In genomic region chr15:93476491-93477176, GRCh38 we compare ENCODE assay signal across 21 cellular contexts.
DNase-seq lines count a peak whose midpoint lies in the region; ATAC-seq, FAIRE-seq and TF ChIP-seq lines count a peak whose summit lies in the region.
"Had no signal": no experiment of that assay in that cellular context is flagged by ENCODE, and none has a peak within 500 bp of the region (broad histone marks: within the 10 kb centered on the region; RNA-seq: fewer than 3 reads in every experiment).

No MANE protein-coding gene starts in this region.

- DNase-seq in WTC11 (ENCODE audit: low spot score) (no peak), H1 (ENCODE audit: low read depth in 1 of 2, low spot score in 2 of 2) (peak in 1 of 2 experiments; percentile 51), foreskin keratinocyte (peak; percentile 44 to 70), neural progenitor cell (ENCODE audit: low spot score) (no peak), NOMO-1 (lab: John Stamatoyannopoulos, UW; ENCODE audit: unreplicated experiment in 2 of 2) (no peak), T-cell (no peak), islet precursor cell (no peak)
- DNase-seq: COR-L47, GF-D8, KBM-7, NCI-H1048, NCI-H146, NCI-H2081 treated with DMSO at 0.1 percent for 48 hours, NCI-H510A, NCI-H774, PC-3 had no signal

- no peak overlapping the region; the same call in 1 of the 2 replicates for H3K18ac ChIP-seq in H1 (ENCODE audit: extremely low read depth, low read length)

- H3K56ac ChIP-seq in H1 (replicated peaks; ENCODE audit: insufficient read length, low read depth, low read length) = peak overlapping the region; percentile 17

- H3K36me3 ChIP-seq in H1 (ENCODE audit: control insufficient read depth in 2 of 4, insufficient read depth in 4 of 4, low read length in 3 of 4) (no peaks in the 10 kb centered on the region), neural progenitor cell (no peaks in the 10 kb centered on the region)

- no peak overlapping the region for H2AK5ac ChIP-seq in H1 (ENCODE audit: low read depth, low read length)

- H3K27me3 ChIP-seq in H1 (replicated peaks in 1 of 4; ENCODE audit: control insufficient read depth in 3 of 4, extremely low read depth in 1 of 4, insufficient read depth in 3 of 4, low read length in 3 of 4) = no peaks in the 10 kb centered on the region; a peak in 1 of 7 replicates
- H3K27me3 ChIP-seq in foreskin keratinocyte = no peaks in the 10 kb centered on the region
- no peaks in the 10 kb centered on the region for H3K27me3 ChIP-seq in neural progenitor cell

- peak overlapping the region; percentile 4; the same call in 1 of the 2 replicates for H2BK5ac ChIP-seq in H1 (ENCODE audit: low read depth, low read length)

- H3K9me3 ChIP-seq in H1 (ENCODE audit: insufficient read depth in 2 of 2, low read depth in 1 of 2, low read length in 1 of 2) (peaks cover 0 to 6% of the 10 kb centered on the region in 2 experiments; a peak in 3 of 4 replicates), neural progenitor cell (ENCODE audit: low read depth) (no peaks in the 10 kb centered on the region)

- no peaks in the 10 kb centered on the region for H4K20me1 ChIP-seq in H1 (replicated peaks in 1 of 2; ENCODE audit: control insufficient read depth in 1 of 2, insufficient read depth in 2 of 2, low read length in 2 of 2)
- no peaks in the 10 kb centered on the region for H4K20me1 ChIP-seq in neural progenitor cell (ENCODE audit: low read depth)

- peaks cover 61% of the 10 kb centered on the region for H3F3A ChIP-seq in neural progenitor cell (ENCODE audit: low read depth)

- H2AFZ ChIP-seq in H1 (ENCODE audit: low read length) (no peak overlapping the region), neural progenitor cell (replicated peaks) (no peak overlapping the region)

- peak overlapping the region; percentile 22 for H4K91ac ChIP-seq in H1 (replicated peaks; ENCODE audit: insufficient read length, low read length)

- peak overlapping the region; percentile 33 for H3K4ac ChIP-seq in H1 (replicated peaks; ENCODE audit: insufficient read length, low read depth, low read length)

- 52% methylated on average over 7 of the region's 8 CpGs; no CpG with 5 or more reads in 1 of the 2 experiments for WGBS in H1 (ENCODE audit: extremely low coverage in 1 of 2, insufficient coverage in 1 of 2, insufficient read length in 1 of 2, insufficient replicate concordance in 2 of 2, low coverage in 1 of 2, low lambda C conversion rate in 2 of 2, missing lambda C conversion rate in 1 of 2), 2 experiments

- no peaks in the 10 kb centered on the region for H3K79me1 ChIP-seq in H1 (ENCODE audit: low read depth, low read length)

- H3K4me1 ChIP-seq in H1 (replicated peaks in 1 of 4; ENCODE audit: control insufficient read depth in 3 of 4, insufficient read depth in 4 of 4, low read length in 3 of 4) = peaks cover 3 to 21% (median 13%) of the 10 kb centered on the region in 4 experiments
- no peaks in the 10 kb centered on the region for H3K4me1 ChIP-seq in foreskin keratinocyte
- H3K4me1 ChIP-seq in neural progenitor cell = peaks cover 37% of the 10 kb centered on the region

- H3K79me2 ChIP-seq in H1 (ENCODE audit: control insufficient read depth in 1 of 2, insufficient read depth in 2 of 2, low read length in 2 of 2) (no peaks in the 10 kb centered on the region), neural progenitor cell (ENCODE audit: low read depth) (no peaks in the 10 kb centered on the region)

- H3K36me3 Mint-ChIP-seq in WTC11 (peaks cover 8% of the 10 kb centered on the region), neural progenitor cell (peaks cover 28% of the 10 kb centered on the region), T-cell (no peaks in the 10 kb centered on the region)

- no peak overlapping the region for H3K4me3 Mint-ChIP-seq in WTC11
- H3K4me3 Mint-ChIP-seq in neural progenitor cell = peak overlapping the region; percentile 52
- no peak overlapping the region for H3K4me3 Mint-ChIP-seq in T-cell

- no peak for ATAC-seq in WTC11
- ATAC-seq in foreskin keratinocyte = peak; percentile 86
- no peak for ATAC-seq in T-cell (replicated peaks in 1 of 4)
- no peak for ATAC-seq in GM21528 (IDR thresholded peaks at IDR 0.05; ENCODE audit: low FRiP score, unreplicated experiment)
- ATAC-seq: HCT116, PC-3 had no signal

- TF ChIP-seq RAD21 in H1 (IDR thresholded peaks at IDR 0.05 in 1 of 2, conservative IDR thresholded peaks at IDR 0.05 in 1 of 2; ENCODE audit: low read depth in 2 of 2, low read length in 2 of 2) = no peak

- H4K5ac ChIP-seq in H1 (ENCODE audit: insufficient read length, low read depth, low read length) = no peak overlapping the region

- TF ChIP-seq POLR2A in H1 (IDR thresholded peaks at IDR 0.05; ENCODE audit: control extremely low read depth in 1 of 2, low read depth in 2 of 2, low read length in 2 of 2) = no peak

- H3K9me3 Mint-ChIP-seq in WTC11 = peaks cover 15% of the 10 kb centered on the region
- H3K9me3 Mint-ChIP-seq in neural progenitor cell = peaks cover 24% of the 10 kb centered on the region
- no peaks in the 10 kb centered on the region for H3K9me3 Mint-ChIP-seq in T-cell

- H3K27ac Mint-ChIP-seq in WTC11 = peak overlapping the region; percentile 97
- peak overlapping the region; percentile 50 for H3K27ac Mint-ChIP-seq in neural progenitor cell
- H3K27ac Mint-ChIP-seq in T-cell = no peak overlapping the region

- no peaks in the 10 kb centered on the region for H3K23me2 ChIP-seq in H1 (ENCODE audit: low read depth, low read length)

- no peak overlapping the region for H3K9ac ChIP-seq in H1 (replicated peaks in 1 of 4; ENCODE audit: extremely low read depth in 1 of 4, low read depth in 3 of 4, low read length in 3 of 4)
- no peak overlapping the region for H3K9ac ChIP-seq in neural progenitor cell

- 0 out of 2 replicates have a peak overlapping the region, but pooled peaks have one; percentile 9 for H3K27ac ChIP-seq in H1 (ENCODE audit: low read depth, low read length)
- no peak overlapping the region for H3K27ac ChIP-seq in foreskin keratinocyte
- H3K27ac ChIP-seq in neural progenitor cell = peak overlapping the region; percentile 76
- H3K27ac ChIP-seq: HL-60, RWPE1 had no signal

- H3K4me2 ChIP-seq in H1 (ENCODE audit: insufficient read depth in 1 of 2, low read depth in 2 of 2, low read length in 2 of 2) (0 out of 4 replicates have a peak overlapping the region, but pooled peaks of 1 of the 2 experiments have one; percentile 3), neural progenitor cell (no peak overlapping the region)

- no peak for TF ChIP-seq EP300 in H1 (IDR thresholded peaks at IDR 0.05; ENCODE audit: borderline replicate concordance in 1 of 2, low read depth in 2 of 2, low read length in 2 of 2)

- H3K4me1 Mint-ChIP-seq in WTC11 = peaks cover 67% of the 10 kb centered on the region
- H3K4me1 Mint-ChIP-seq in neural progenitor cell = peaks cover 47% of the 10 kb centered on the region
- H3K4me1 Mint-ChIP-seq in T-cell = no peaks in the 10 kb centered on the region

- FAIRE-seq in H1 (lab: Jason Lieb, UNC) = no peak
- FAIRE-seq: GM12892 had no signal

- POLR2A ChIA-PET in WTC11 (lab: Charles Lee) (interaction anchor here (0.5 to 0.7 kb wide), 3 partner anchors 12 to 604 kb away, joined by 3 read pairs; no protein-coding TSS in a partner anchor), H1 (lab: Charles Lee; ENCODE audit: partially characterized antibody) (interaction anchor here (1.0 to 1.3 kb wide), 2 partner anchors 13 to 404 kb away, joined by 3 read pairs; no protein-coding TSS in a partner anchor), T-cell (lab: Charles Lee) (no interaction called here)

- H2BK15ac ChIP-seq in H1 (ENCODE audit: low read length) = no peak overlapping the region

- H3K4me3 ChIP-seq in H1 (ENCODE audit: extremely low read depth in 1 of 4, insufficient read depth in 2 of 4, low read depth in 3 of 4, low read length in 4 of 4) (no peak overlapping the region), neural progenitor cell (no peak overlapping the region)

- no peak overlapping the region for H3K14ac ChIP-seq in H1 (ENCODE audit: insufficient read length)

- TF ChIP-seq CTCF in WTC11 (IDR thresholded peaks at IDR 0.05) (no peak), H1 (IDR thresholded peaks at IDR 0.05; ENCODE audit: control extremely low read depth in 1 of 3, insufficient read depth in 1 of 3, low read depth in 1 of 3, low read length in 3 of 3) (no peak), foreskin keratinocyte (conservative IDR thresholded peaks at IDR 0.05) (no peak), neural progenitor cell (IDR thresholded peaks at IDR 0.05) (no peak)

- no peak overlapping the region for H3K23ac ChIP-seq in H1 (ENCODE audit: insufficient read length)

- H4K8ac ChIP-seq in H1 (ENCODE audit: extremely low read depth, insufficient read depth, low read length) = no peak overlapping the region

- H2BK120ac ChIP-seq in H1 (replicated peaks; ENCODE audit: low read depth, low read length) = peak overlapping the region; percentile 30

- H2BK12ac ChIP-seq in H1 (ENCODE audit: low read depth, low read length) = no peak overlapping the region

- H2BK20ac ChIP-seq in H1 (ENCODE audit: low read length) = no peak overlapping the region

- H3K27me3 Mint-ChIP-seq in WTC11 (ENCODE audit: low read depth) (peaks cover 7% of the 10 kb centered on the region), neural progenitor cell (ENCODE audit: insufficient read depth, low read depth) (peaks cover 2% of the 10 kb centered on the region), T-cell (peaks cover 0 to 5% of the 10 kb centered on the region in 2 donors)

- CTCF ChIA-PET in WTC11 (lab: Charles Lee) (interaction anchor here (0.7 to 1.4 kb wide), 3 partner anchors 145 to 643 kb away, joined by 3 to 5 read pairs (median 4); no protein-coding TSS in a partner anchor), H1 (lab: Charles Lee; ENCODE audit: partially characterized antibody) (no interaction called here), T-cell (lab: Charles Lee) (interaction anchor here in 1 of 2 donors (0.6 kb wide), 1 partner anchor 67 kb away, joined by 6 read pairs; no protein-coding TSS in a partner anchor)

TF ChIP-seq in H1, 55 proteins besides CTCF, POLR2A, EP300 and RAD21 (continues in another document):
- TF ChIP-seq E2F6 (IDR thresholded peaks at IDR 0.05) (no peak), TEAD4 (IDR thresholded peaks at IDR 0.05; ENCODE audit: low read depth, low read length) (no peak)

Comparison
In these comparisons a context has a peak if more than half of its experiments do, and no peak if none do; other contexts are left out.
1. DNase-seq: peak in foreskin keratinocyte (2 of 2); none in WTC11 (single experiment), neural progenitor cell (single experiment), NOMO-1 (0 of 2), T-cell (0 of 34) and islet precursor cell (single experiment).
2. H3K27ac Mint-ChIP-seq: peak in WTC11 (single experiment) and neural progenitor cell (single experiment); none in T-cell (0 of 2).
3. POLR2A ChIA-PET loops: an anchor here in WTC11 (0.5 to 0.7 kb wide) and H1 (1.0 to 1.3 kb wide); none called in T-cell.